In genomic region chr19:52171321-52172169, GRCh38 we compare ENCODE assay signal across 8 cellular contexts. TPM values are rescaled to one million over a fixed set of nuclear protein-coding genes. Genes with fewer than 3 reads are reported as not detected.
DNase-seq lines count a peak whose midpoint lies in the region; ATAC-seq and TF ChIP-seq lines count a peak whose summit lies in the region.

Gene ZNF836, minus strand, starts transcription at chr19:52171621. Its CDS starts 3,549 bp downstream, at chr19:52168072.

- no peak for TF ChIP-seq CTCF in heart left ventricle (IDR thresholded peaks at IDR 0.05)
- TF ChIP-seq CTCF in tibial artery (IDR thresholded peaks at IDR 0.05), result no peak

- peak within 1 kb of the TSS; percentile 84 for H3K9ac ChIP-seq in GM23248

- H3K9me3 ChIP-seq in GM23248 (ENCODE audit: low read depth) (no peaks in the 10 kb centered on the region), heart left ventricle (no peaks in the 10 kb centered on the region), tibial artery (no peaks in the 10 kb centered on the region)

- H3K27ac ChIP-seq in GM23248 (no peak within 1 kb of the TSS), heart left ventricle (peak within 1 kb of the TSS; percentile 28 to 92 (median 84)), tibial artery (peak within 1 kb of the TSS; percentile 89 to 93)

- H3K4me3 ChIP-seq in GM23248 (peak within 1 kb of the TSS; percentile 94), heart left ventricle (peak within 1 kb of the TSS; percentile 62 to 94 (median 83)), tibial artery (peak within 1 kb of the TSS; percentile 89 to 90)

- H3K36me3 ChIP-seq in GM23248 (ENCODE audit: low read depth) (peaks cover 5% of the 10 kb centered on the region; the same call in 1 of the 2 replicates), heart left ventricle (peaks cover 0 to 29% (median 22%) of the 10 kb centered on the region in 9 donors), tibial artery (peaks cover 18 to 22% (median 19%) of the 10 kb centered on the region in 3 donors)

- H3K4me1 ChIP-seq in GM23248 (ENCODE audit: insufficient read depth), result peaks cover 6% of the 10 kb centered on the region; the same call in 1 of the 2 replicates
- H3K4me1 ChIP-seq in heart left ventricle, result peaks cover 0 to 19% (median 11%) of the 10 kb centered on the region in 12 donors
- peaks cover 6 to 17% (median 11%) of the 10 kb centered on the region in 4 donors for H3K4me1 ChIP-seq in tibial artery

- in situ Hi-C loops in GM23248 (cut with MboI), result no loop called here

- H3K4me2 ChIP-seq in GM23248 (ENCODE audit: unreplicated experiment), result peak within 1 kb of the TSS; percentile 99

- peak; percentile 96 to 99 (median 98) for ATAC-seq in heart left ventricle

- WGBS in GM23248 (ENCODE audit: low coverage in 1 of 2, low lambda C conversion rate in 2 of 2, missing lambda C conversion rate in 2 of 2), 2 experiments, result 4 to 6% methylated on average over 30 to 37 of the region's 37 CpGs
- 7 to 9% (median 8%) methylated on average over 31 to 37 of the region's 37 CpGs for WGBS in heart left ventricle, 4 donors

- H2AFZ ChIP-seq in GM23248, result peak within 1 kb of the TSS; percentile 99

- no peaks in the 10 kb centered on the region for H4K20me1 ChIP-seq in GM23248 (ENCODE audit: insufficient read depth)

- H3F3A ChIP-seq in GM23248 (ENCODE audit: insufficient read depth), result no peaks in the 10 kb centered on the region; the same call in 1 of the 2 replicates

- DNase-seq in COR-L47 (lab: John Stamatoyannopoulos, UW), result peak; percentile 65
- DNase-seq in GM23248, result peak; percentile 89
- peak; percentile 84 for DNase-seq in NCI-H1105 (lab: John Stamatoyannopoulos, UW)
- peak; percentile 87 for DNase-seq in T follicular helper cell (ENCODE audit: low read depth)
- DNase-seq in activated naive CD8-positive, alpha-beta T cell treated with anti-CD3 and anti-CD28 coated beads, Interleukin-2, amount 50 U/mL, for 16 hours (ENCODE audit: low read depth, low spot score), result peak; percentile 77
- DNase-seq in heart left ventricle, result peak; percentile 92 to 93 (median 93)
- peak; percentile 73 for DNase-seq in pons (ENCODE audit: low spot score)
- peak; percentile 88 to 95 for DNase-seq in tibial artery

- H3K79me2 ChIP-seq in GM23248 (ENCODE audit: insufficient read depth), result peaks cover 7% of the 10 kb centered on the region; the same call in 1 of the 2 replicates

- H3K27me3 ChIP-seq in GM23248 (replicated peaks; ENCODE audit: insufficient read depth) (no peaks in the 10 kb centered on the region), heart left ventricle (no peaks in the 10 kb centered on the region), tibial artery (no peaks in the 10 kb centered on the region)

- intact Hi-C loops in heart left ventricle (cut with DNase I) (loop anchor here in 5 of 10 donors (1.0 to 5.0 kb wide), 4 partner anchors 17 to 34 kb away; partner anchors contain the start of gene ZNF616 (in 3 of the 5)), tibial artery (cut with DNase I; ENCODE audit: low total_unique reads) (loop anchor here (10.0 kb wide), 1 partner anchor 63 kb away; no protein-coding TSS in a partner anchor)

- TF ChIP-seq POLR2A in heart left ventricle (IDR thresholded peaks at IDR 0.05), result no peak

- H3K9me2 ChIP-seq in GM23248 (ENCODE audit: insufficient read depth), result no peaks in the 10 kb centered on the region

RNA-seq across cellular contexts. Expression of gene ZNF836, which starts in this region (rescaled TPM):
- total RNA-seq in GM23248 (2014; rRNA removed; shearing (Covaris generic)), result 2.8 and 11.7 TPM in 2 replicates
- polyA plus RNA-seq in GM23248 (2016; fragmentation: Nextera tagmentation; extraction: Ambion mirVana) (3.3 and 3.8 TPM in 2 replicates), heart left ventricle (1 to 10 TPM; 3.0 to 4.7 TPM)
- total RNA-seq in heart left ventricle, result 10 to 100 TPM in 2 of 9 donors, 1 to 10 TPM in 7; 4.1 to 11.0 (median 7.3) TPM
